Comparison of ENCODE assay signal across 24 cellular contexts in genomic region chr17:43613911-43614310, GRCh38. TPM values are rescaled to one million over a fixed set of nuclear protein-coding genes. Genes with fewer than 3 reads are reported as not detected.
"Had no signal": no experiment of that assay in that cellular context is flagged by ENCODE, and none has a peak within 500 bp of the region (broad histone marks: within the 10 kb centered on the region; RNA-seq: fewer than 3 reads in every experiment).

No MANE protein-coding gene starts in this region.

- H3K9me3 ChIP-seq: body of pancreas, sigmoid colon, upper lobe of right lung had no signal

- H3K79me2 ChIP-seq: parathyroid adenoma had no signal

- H3K27ac Mint-ChIP-seq: activated naive CD4-positive, alpha-beta T cell treated with anti-CD3 and anti-CD28 coated beads, Interleukin-2, amount 50 U/mL, for 24 hours; dendritic cell treated with granulocyte-macrophage colony-stimulating factor and Interleukin-4, amounts not matched to agents 40 ng/mL and 50 ng/mL, for 4 days; memory B cell; T-cell; T-helper 2 cell treated with Interferon-gamma antibody and Interleukin-4, amounts not matched to agents 5 μg/mL and 100 μg/mL, for 36 hours; WTC11 had no signal

- H3K4me2 ChIP-seq: smooth muscle cell had no signal

- H3K9ac ChIP-seq: parathyroid adenoma had no signal

- H3K9me3 Mint-ChIP-seq: activated naive CD4-positive, alpha-beta T cell treated with anti-CD3 and anti-CD28 coated beads, Interleukin-2, amount 50 U/mL, for 24 hours; T-cell; T-helper 2 cell treated with Interferon-gamma antibody and Interleukin-4, amounts not matched to agents 5 μg/mL and 100 μg/mL, for 36 hours had no signal

- H3K36me3 ChIP-seq: cardiac muscle cell, sigmoid colon, upper lobe of right lung had no signal

- FAIRE-seq: frontal cortex, TTC549 had no signal

- H2AFZ ChIP-seq: parathyroid adenoma had no signal

- H3K4me3 ChIP-seq: body of pancreas, cardiac muscle cell, sigmoid colon, smooth muscle cell, upper lobe of right lung had no signal

- H3K36me3 Mint-ChIP-seq: activated naive CD4-positive, alpha-beta T cell treated with anti-CD3 and anti-CD28 coated beads, Interleukin-2, amount 50 U/mL, for 24 hours; memory B cell; T-cell; WTC11 had no signal

- H3K4me1 ChIP-seq: body of pancreas, parathyroid adenoma, upper lobe of right lung had no signal

- DNase-seq: activated gamma-delta T cell treated with Interleukin-2 at 50 U/mL for 16 hours; activated T-cell treated with anti-CD3 and anti-CD28 coated beads, Interleukin-2, amount 50 U/mL, for 1 hour; body of pancreas; effector memory CD4-positive, alpha-beta T cell; glutamatergic neuron; hippocampal formation; left cardiac atrium; sigmoid colon; stimulated activated CD4-positive, alpha-beta T cell treated with anti-CD3 and anti-CD28 coated beads, Interleukin-15, amount 100 ng/mL, for 24 hours; stimulated activated CD8-positive, alpha-beta memory T cell treated with anti-CD3 and anti-CD28 coated beads, Interleukin-4, amount 100 ng/mL, for 48 hours; stimulated activated naive CD4-positive, alpha-beta T cell; T-cell; upper lobe of right lung had no signal

- ATAC-seq: body of pancreas, esophagus mucosa, left cardiac atrium, T-cell, upper lobe of right lung, WTC11 had no signal

- H3K4me1 Mint-ChIP-seq: activated naive CD4-positive, alpha-beta T cell treated with anti-CD3 and anti-CD28 coated beads, Interleukin-2, amount 50 U/mL, for 24 hours; memory B cell; T-cell had no signal

- H3K27me3 ChIP-seq: body of pancreas, cardiac muscle cell, sigmoid colon, upper lobe of right lung had no signal

- H3K27ac ChIP-seq: body of pancreas, cardiac muscle cell, parathyroid adenoma, upper lobe of right lung had no signal

- H3K27me3 Mint-ChIP-seq: activated naive CD4-positive, alpha-beta T cell treated with anti-CD3 and anti-CD28 coated beads, Interleukin-2, amount 50 U/mL, for 24 hours had no signal

- H3K4me3 Mint-ChIP-seq: activated naive CD4-positive, alpha-beta T cell treated with anti-CD3 and anti-CD28 coated beads, Interleukin-2, amount 50 U/mL, for 24 hours; dendritic cell treated with granulocyte-macrophage colony-stimulating factor and Interleukin-4, amounts not matched to agents 40 ng/mL and 50 ng/mL, for 4 days; memory B cell; T-cell; T-helper 2 cell treated with Interferon-gamma antibody and Interleukin-4, amounts not matched to agents 5 μg/mL and 100 μg/mL, for 36 hours; WTC11 had no signal

RNA-seq across cellular contexts. Expression of gene MEOX1, which starts 47.8 kb away (rescaled TPM):
- total RNA-seq: WTC11 had no signal
